ENCODE assay signal across 11 cellular contexts in the genomic region with DNA sequence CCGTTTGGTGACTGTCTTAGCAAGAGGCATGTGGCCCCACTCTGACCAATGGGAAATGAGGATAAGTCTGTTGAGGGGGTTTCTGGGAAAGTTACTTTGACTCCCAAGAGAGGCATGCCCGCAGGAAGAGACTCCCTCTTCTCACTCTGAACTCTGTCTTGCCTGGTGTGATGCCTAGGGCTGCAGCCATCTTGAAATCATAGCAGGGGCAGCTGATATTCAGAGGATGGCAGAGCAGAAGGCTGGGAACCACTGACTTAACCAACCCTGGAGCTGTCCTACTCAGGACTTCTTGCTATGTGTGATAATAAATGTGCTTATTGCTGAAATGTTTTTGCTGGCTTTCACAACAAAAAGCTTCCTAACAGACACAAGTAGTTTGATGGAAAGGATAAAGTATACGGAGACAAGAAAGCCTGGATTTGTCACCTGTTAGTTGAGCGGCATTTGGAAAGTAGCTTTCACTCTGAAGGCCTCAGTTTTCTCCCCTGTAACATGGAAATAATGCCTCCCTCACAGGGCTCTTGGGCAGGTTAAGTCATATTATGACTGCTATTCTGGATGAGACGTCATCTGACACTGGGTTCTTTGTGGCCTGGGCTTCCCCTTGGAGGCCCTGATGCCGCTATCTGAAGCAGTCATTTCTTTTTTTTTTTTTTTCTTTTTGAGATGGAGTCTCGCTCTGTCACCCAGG.
DNase-seq lines count a peak whose midpoint lies in the region; ATAC-seq and TF ChIP-seq lines count a peak whose summit lies in the region.
"Had no signal": no experiment of that assay in that cellular context is flagged by ENCODE, and none has a peak within 500 bp of the region (broad histone marks: within the 10 kb centered on the region; RNA-seq: fewer than 3 reads in every experiment).

No MANE protein-coding gene starts in this region.

- DNase-seq in GM19240 (ENCODE audit: insufficient read length, low spot score), result peak; percentile 72
- DNase-seq in activated naive CD8-positive, alpha-beta T cell treated with anti-CD3 and anti-CD28 coated beads, Interleukin-2, amount 50 U/mL, for 24 hours, result peak; percentile 22
- no peak for DNase-seq in testis
- DNase-seq in right lobe of liver, result no peak
- no peak for DNase-seq in NCI-H345 treated with DMSO at 0.1 percent for 48 hours (lab: John Stamatoyannopoulos, UW; ENCODE audit: unreplicated experiment)
- no peak for DNase-seq in glomerular visceral epithelial cell (ENCODE audit: extremely low spot score)
- DNase-seq: kidney glomerular epithelial cell had no signal

- H3K27ac Mint-ChIP-seq in activated naive CD8-positive, alpha-beta T cell treated with anti-CD3 and anti-CD28 coated beads, Interleukin-2, amount 50 U/mL, for 24 hours, result peak overlapping the region; percentile 57

- H3K27ac ChIP-seq in testis (no peak overlapping the region), right lobe of liver (no peak overlapping the region)
- H3K27ac ChIP-seq: neutrophil had no signal

- peaks cover 4% of the 10 kb centered on the region for H3K27me3 Mint-ChIP-seq in activated naive CD8-positive, alpha-beta T cell treated with anti-CD3 and anti-CD28 coated beads, Interleukin-2, amount 50 U/mL, for 24 hours

- no peak overlapping the region for H3K4me3 Mint-ChIP-seq in activated naive CD8-positive, alpha-beta T cell treated with anti-CD3 and anti-CD28 coated beads, Interleukin-2, amount 50 U/mL, for 24 hours

- no peak for TF ChIP-seq POLR2A in testis (IDR thresholded peaks at IDR 0.05)
- no peak for TF ChIP-seq POLR2A in right lobe of liver (IDR thresholded peaks at IDR 0.05)

- H3K4me1 Mint-ChIP-seq in activated naive CD8-positive, alpha-beta T cell treated with anti-CD3 and anti-CD28 coated beads, Interleukin-2, amount 50 U/mL, for 24 hours, result peaks cover 23% of the 10 kb centered on the region

- ATAC-seq in GM18499 (IDR thresholded peaks at IDR 0.05; ENCODE audit: insufficient read depth, unreplicated experiment) (peak; percentile 64), HG03045 (IDR thresholded peaks at IDR 0.05; ENCODE audit: unreplicated experiment) (peak; percentile 67), right lobe of liver (no peak)
- ATAC-seq in activated naive CD8-positive, alpha-beta T cell treated with anti-CD3 and anti-CD28 coated beads, Interleukin-2, amount 50 U/mL, for 24 hours, result peak; percentile 85
- ATAC-seq: Right ventricle myocardium inferior had no signal

- H3K4me1 ChIP-seq in testis (no peaks in the 10 kb centered on the region), right lobe of liver (no peaks in the 10 kb centered on the region)

- no peak overlapping the region for H3K4me3 ChIP-seq in testis
- no peak overlapping the region for H3K4me3 ChIP-seq in right lobe of liver

- intact Hi-C loops in testis (cut with DNase I; ENCODE audit: low total_unique reads) (no loop called here), right lobe of liver (cut with DNase I) (no loop called here)

- no peak for TF ChIP-seq CTCF in testis (IDR thresholded peaks at IDR 0.05)
- TF ChIP-seq CTCF in right lobe of liver (IDR thresholded peaks at IDR 0.05), result no peak

- H3K36me3 ChIP-seq in testis (ENCODE audit: low read depth, missing control alignments) (no peaks in the 10 kb centered on the region), right lobe of liver (no peaks in the 10 kb centered on the region)
- H3K36me3 ChIP-seq: neutrophil had no signal

- H3K9me3 ChIP-seq in testis, result no peaks in the 10 kb centered on the region
- H3K9me3 ChIP-seq in right lobe of liver, result peaks cover 0 to 7% (median 0%) of the 10 kb centered on the region in 4 donors
- H3K9me3 ChIP-seq: neutrophil had no signal

- 90 to 92% methylated on average over 7 of the region's 7 CpGs for WGBS in testis, 2 donors
- WGBS in right lobe of liver (ENCODE audit: insufficient coverage, low coverage, low lambda C conversion rate, missing lambda C conversion rate), result 61% methylated on average over 6 of the region's 7 CpGs

- H3K36me3 Mint-ChIP-seq in activated naive CD8-positive, alpha-beta T cell treated with anti-CD3 and anti-CD28 coated beads, Interleukin-2, amount 50 U/mL, for 24 hours (ENCODE audit: low read depth), result peaks cover 6% of the 10 kb centered on the region

- H3K9me3 Mint-ChIP-seq in activated naive CD8-positive, alpha-beta T cell treated with anti-CD3 and anti-CD28 coated beads, Interleukin-2, amount 50 U/mL, for 24 hours, result peaks cover 13% of the 10 kb centered on the region

- H3K27me3 ChIP-seq in testis (no peaks in the 10 kb centered on the region), right lobe of liver (no peaks in the 10 kb centered on the region)
- H3K27me3 ChIP-seq: neutrophil had no signal

Comparison
In these comparisons a context has a peak if more than half of its experiments do, and no peak if none do; other contexts are left out.
1. ATAC-seq: peak in GM18499 (single experiment), HG03045 (single experiment) and activated naive CD8-positive, alpha-beta T cell treated with anti-CD3 and anti-CD28 coated beads, Interleukin-2, amount 50 U/mL, for 24 hours (single experiment); none in right lobe of liver (0 of 4).
2. DNase-seq: peak in GM19240 (single experiment) and activated naive CD8-positive, alpha-beta T cell treated with anti-CD3 and anti-CD28 coated beads, Interleukin-2, amount 50 U/mL, for 24 hours (single experiment); none in testis (single experiment), right lobe of liver (0 of 3), NCI-H345 treated with DMSO at 0.1 percent for 48 hours (single experiment) and glomerular visceral epithelial cell (single experiment).